23 cellular contexts compared by ENCODE assay signal in the genomic region with DNA sequence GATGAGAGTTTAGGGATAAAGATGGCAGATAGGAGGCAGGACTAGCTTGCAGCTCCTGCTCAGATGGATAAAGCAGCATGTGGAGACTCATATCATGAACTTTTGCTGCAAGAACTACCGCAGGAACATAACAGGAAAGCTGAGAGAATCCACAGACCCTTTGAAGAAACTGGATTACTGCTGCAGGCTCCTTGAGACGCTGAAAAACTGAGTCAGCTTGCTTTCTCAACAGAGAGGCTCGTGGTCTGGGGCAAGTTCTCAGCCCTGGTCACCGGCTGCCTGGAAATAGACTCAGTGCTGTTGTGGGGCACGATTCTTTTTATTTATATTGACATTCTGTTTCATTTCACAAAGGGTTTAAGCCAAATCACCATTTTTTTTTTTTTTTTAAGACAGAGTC. TPM values are rescaled to one million over a fixed set of nuclear protein-coding genes. Genes with fewer than 3 reads are reported as not detected.
DNase-seq lines count a peak whose midpoint lies in the region; TF ChIP-seq lines count a peak whose summit lies in the region.
"Had no signal": no experiment of that assay in that cellular context is flagged by ENCODE, and none has a peak within 500 bp of the region (broad histone marks: within the 10 kb centered on the region; RNA-seq: fewer than 3 reads in every experiment).

No MANE protein-coding gene starts in this region.

- peak overlapping the region; percentile 21 for H3K27ac ChIP-seq in AG04450 (ENCODE audit: low read depth, low read length)
- no peak overlapping the region for H3K27ac ChIP-seq in left ventricle myocardium inferior (replicated peaks)
- H3K27ac ChIP-seq: A549, Peyer's patch, SK-N-MC, suprapubic skin had no signal

- POLR2A ChIA-PET in AG04450 (lab: Yijun Ruan, JAX): interaction anchor here (0.5 to 0.9 kb wide), 4 partner anchors 9 to 40 kb away, joined by 3 to 5 read pairs (median 4); a partner anchor contains a TSS

- H3K4me3 Mint-ChIP-seq in HFFc6: peak overlapping the region; percentile 34
- H3K4me3 Mint-ChIP-seq: activated naive CD8-positive, alpha-beta T cell treated with anti-CD3 and anti-CD28 coated beads, Interleukin-2, amount 10 ng/mL, durations not matched to agents 7 days and 5 days; nephron; stimulated activated effector memory CD8-positive, alpha-beta T cell treated with anti-CD3 and anti-CD28 coated beads, Interleukin-12 subunit alpha, Interleukin-12 subunit beta, amount 100 ng/mL, for 72 hours had no signal

- DNase-seq in AG04450 (ENCODE audit: low read depth, low spot score): peak; percentile 16
- peak; percentile 67 for DNase-seq in HFFc6
- DNase-seq in astrocyte of the spinal cord (ENCODE audit: low read depth, low spot score): peak; percentile 48
- peak; percentile 65 for DNase-seq in fibroblast of villous mesenchyme (ENCODE audit: low read depth)
- DNase-seq in left ventricle myocardium inferior: no peak
- no peak for DNase-seq in NCI-H1694 (lab: John Stamatoyannopoulos, UW)
- DNase-seq in KBM-7: no peak
- no peak for DNase-seq in NCI-H524 treated with DMSO at 0.1 percent for 48 hours (lab: John Stamatoyannopoulos, UW)
- DNase-seq: activated naive CD8-positive, alpha-beta T cell treated with anti-CD3 and anti-CD28 coated beads, Interleukin-2, amount 10 ng/mL, durations not matched to agents 7 days and 5 days; cortex of kidney; hippocampal formation; Karpas-422; left ventricle myocardium superior; NCI-H1105; NCI-H2081 treated with DMSO at 0.1 percent for 48 hours; NCI-H446; Peyer's patch; stimulated activated CD4-positive, alpha-beta T cell treated with anti-CD3 and anti-CD28 coated beads, Interleukin-1b, Interleukin-23, amount 100 ng/mL, for 48 hours had no signal

- no peak overlapping the region for H3K4me3 ChIP-seq in AG04450 (ENCODE audit: low read depth, low read length)
- H3K4me3 ChIP-seq in astrocyte of the spinal cord (ENCODE audit: low read depth, low read length): no peak overlapping the region
- H3K4me3 ChIP-seq in fibroblast of villous mesenchyme (ENCODE audit: low read depth, low read length): no peak overlapping the region
- H3K4me3 ChIP-seq in left ventricle myocardium inferior: no peak overlapping the region
- H3K4me3 ChIP-seq: A549, Peyer's patch, SK-N-MC, suprapubic skin had no signal

- no peaks in the 10 kb centered on the region for H3K9me3 Mint-ChIP-seq in HFFc6
- H3K9me3 Mint-ChIP-seq: activated naive CD8-positive, alpha-beta T cell treated with anti-CD3 and anti-CD28 coated beads, Interleukin-2, amount 10 ng/mL, durations not matched to agents 7 days and 5 days; nephron; stimulated activated effector memory CD8-positive, alpha-beta T cell treated with anti-CD3 and anti-CD28 coated beads, Interleukin-12 subunit alpha, Interleukin-12 subunit beta, amount 100 ng/mL, for 72 hours had no signal

- CTCF ChIA-PET in AG04450 (lab: Charles Lee): no interaction called here

- peaks cover 46% of the 10 kb centered on the region for H3K4me1 Mint-ChIP-seq in HFFc6 (ENCODE audit: low read depth)
- H3K4me1 Mint-ChIP-seq: stimulated activated effector memory CD8-positive, alpha-beta T cell treated with anti-CD3 and anti-CD28 coated beads, Interleukin-12 subunit alpha, Interleukin-12 subunit beta, amount 100 ng/mL, for 72 hours had no signal

- H3K9me3 ChIP-seq in AG04450 (ENCODE audit: control insufficient read depth, insufficient read depth, low read length) (no peaks in the 10 kb centered on the region), left ventricle myocardium inferior (replicated peaks) (no peaks in the 10 kb centered on the region)
- H3K9me3 ChIP-seq: A549, Peyer's patch, suprapubic skin had no signal

- no peaks in the 10 kb centered on the region for H3K27me3 ChIP-seq in AG04450 (ENCODE audit: control insufficient read depth, insufficient read depth, low read length)
- peaks cover 25% of the 10 kb centered on the region for H3K27me3 ChIP-seq in left ventricle myocardium inferior (ENCODE audit: low read depth)
- H3K27me3 ChIP-seq: Peyer's patch, suprapubic skin had no signal

- no peaks in the 10 kb centered on the region; the same call in 1 of the 2 replicates for H3K27me3 Mint-ChIP-seq in HFFc6 (ENCODE audit: insufficient read depth)

- intact Hi-C loops in left ventricle myocardium inferior (cut with micrococcal nuclease): no loop called here

- H3K36me3 Mint-ChIP-seq in HFFc6 (ENCODE audit: low read depth): peaks cover 8% of the 10 kb centered on the region; the same call in 1 of the 2 replicates
- H3K36me3 Mint-ChIP-seq: stimulated activated effector memory CD8-positive, alpha-beta T cell treated with anti-CD3 and anti-CD28 coated beads, Interleukin-12 subunit alpha, Interleukin-12 subunit beta, amount 100 ng/mL, for 72 hours had no signal

- no peaks in the 10 kb centered on the region for H3K36me3 ChIP-seq in left ventricle myocardium inferior
- H3K36me3 ChIP-seq: Peyer's patch, suprapubic skin had no signal

- in situ Hi-C loops in astrocyte of the spinal cord (cut with HindIII; ENCODE audit: low sequenced_read_pairs) (no loop called here), KBM-7 (cut with MboI; ENCODE audit: low pct_unique_long_range_greater_than_20kb, low sequenced_read_pairs) (no loop called here)

- peak; percentile 17; the same call in 1 of the 2 replicates for TF ChIP-seq CTCF in AG04450 (IDR thresholded peaks at IDR 0.05; ENCODE audit: low read depth, low read length)
- TF ChIP-seq CTCF in HFFc6 (IDR thresholded peaks at IDR 0.05): peak; percentile 24; the same call in 1 of the 2 replicates
- TF ChIP-seq CTCF in astrocyte of the spinal cord (IDR thresholded peaks at IDR 0.05; ENCODE audit: low read depth, low read length): no peak
- TF ChIP-seq CTCF in fibroblast of villous mesenchyme (IDR thresholded peaks at IDR 0.05; ENCODE audit: insufficient read depth, low read depth, low read length): no peak
- no peak for TF ChIP-seq CTCF in left ventricle myocardium inferior (IDR thresholded peaks at IDR 0.05; ENCODE audit: borderline replicate concordance)

- H3K4me1 ChIP-seq in left ventricle myocardium inferior: no peaks in the 10 kb centered on the region
- H3K4me1 ChIP-seq: Peyer's patch, suprapubic skin had no signal

- peak overlapping the region; percentile 53 for H3K27ac Mint-ChIP-seq in HFFc6
- H3K27ac Mint-ChIP-seq: activated naive CD8-positive, alpha-beta T cell treated with anti-CD3 and anti-CD28 coated beads, Interleukin-2, amount 10 ng/mL, durations not matched to agents 7 days and 5 days; stimulated activated effector memory CD8-positive, alpha-beta T cell treated with anti-CD3 and anti-CD28 coated beads, Interleukin-12 subunit alpha, Interleukin-12 subunit beta, amount 100 ng/mL, for 72 hours had no signal

RNA-seq across cellular contexts. Expression of a gene that starts 28.8 kb away (rescaled TPM):
- 10.9 and 15.3 TPM in 2 replicates for polyA plus RNA-seq in AG04450 (2011; rRNA removed)
- polyA minus RNA-seq in AG04450 (2011; rRNA and poly(A)+ RNA removed): 14.6 and 22.7 TPM in 2 replicates
- 10 to 100 TPM; 30.9 to 50.2 (median 40.7) TPM for total RNA-seq in HFFc6 (2021; fragmentation: NEBNext Ultra II Directional; extraction: Animal tissue kit (Norgen Biotek cat#: 25700))
- total RNA-seq in fibroblast of villous mesenchyme: 29.6 and 47.5 TPM in 2 replicates
- 0.77 TPM for total RNA-seq in left ventricle myocardium inferior

Comparison
In these comparisons a context has a peak if more than half of its experiments do, and no peak if none do; other contexts are left out.
1. DNase-seq: peak in AG04450 (single experiment), HFFc6 (single experiment), astrocyte of the spinal cord (single experiment) and fibroblast of villous mesenchyme (single experiment); none in left ventricle myocardium inferior (single experiment), NCI-H1694 (single experiment), KBM-7 (single experiment) and NCI-H524 treated with DMSO at 0.1 percent for 48 hours (single experiment).
2. CTCF ChIP-seq: peak in AG04450 (single experiment) and HFFc6 (single experiment); none in astrocyte of the spinal cord (single experiment), fibroblast of villous mesenchyme (single experiment) and left ventricle myocardium inferior (single experiment).
3. RNA of a gene that starts 28.8 kb away (total RNA-seq): 29.6 to 47.5 TPM in fibroblast of villous mesenchyme and 30.9 to 50.2 TPM in HFFc6; 0.77 TPM in left ventricle myocardium inferior (single experiment); every median in the first group is over 10 times any median in the second.